ENCODE assay signal across 26 cellular contexts in the genomic region with DNA sequence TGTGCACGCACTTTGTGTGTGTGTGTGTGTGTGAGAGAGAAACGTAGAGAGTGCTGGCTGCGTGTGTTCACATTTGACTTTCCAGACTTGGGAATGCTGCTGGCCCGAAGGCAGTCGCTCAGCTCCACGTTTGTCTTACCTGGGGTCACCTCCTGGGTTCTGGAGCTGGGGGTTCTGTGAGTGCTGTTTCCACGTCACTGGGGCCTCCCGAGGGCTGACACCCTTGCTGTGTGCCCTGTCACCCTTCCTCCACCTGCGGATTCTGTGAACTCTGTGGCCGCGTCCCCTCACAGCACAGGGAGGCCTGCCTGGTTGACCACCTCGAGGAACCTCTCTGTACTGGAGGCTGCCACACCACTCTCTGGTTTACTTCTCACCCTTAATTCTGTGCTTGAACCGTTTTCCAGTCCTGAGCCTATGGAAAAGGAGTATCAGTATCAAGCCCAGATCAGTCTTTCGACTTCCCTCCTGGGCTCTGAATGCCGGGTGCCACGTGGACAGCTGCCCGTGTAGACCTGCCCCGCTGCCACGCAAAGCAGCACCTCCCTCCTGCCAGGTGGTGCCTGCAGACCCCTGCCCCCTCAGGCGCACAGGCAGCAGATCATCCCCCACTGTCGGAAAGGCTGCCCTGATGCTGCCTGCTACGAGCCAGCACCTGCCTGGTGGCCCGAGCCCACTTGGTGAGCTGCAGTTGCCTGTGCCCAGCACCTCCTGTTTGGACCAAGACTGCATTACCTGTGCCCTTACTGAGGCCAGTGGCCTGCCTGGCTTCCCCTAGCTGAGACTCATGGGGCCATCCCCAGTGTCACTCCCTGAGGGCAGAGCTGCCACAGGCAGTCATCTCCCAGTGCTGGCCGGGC.
A peak's percentile ranks its signal among the peaks of the same experiment; 100 is the strongest.
DNase-seq lines count a peak whose midpoint lies in the region; ATAC-seq, FAIRE-seq and TF ChIP-seq lines count a peak whose summit lies in the region.
"Had no signal": no experiment of that assay in that cellular context is flagged by ENCODE, and none has a peak within 500 bp of the region (broad histone marks: within the 10 kb centered on the region; RNA-seq: fewer than 3 reads in every experiment).

No MANE protein-coding gene starts in this region.

- no peak overlapping the region for H4K91ac ChIP-seq in H9 (ENCODE audit: insufficient read length, low read depth, low read length)

- intact Hi-C loops in CD14-positive monocyte (cut with micrococcal nuclease) (no loop called here), HepG2 (cut with micrococcal nuclease; ENCODE audit: unreplicated experiment) (no loop called here), sciatic nerve (cut with DNase I) (no loop called here)

- H3K27ac ChIP-seq in H9 (ENCODE audit: insufficient read length, low read depth, low read length), result no peak overlapping the region
- H3K27ac ChIP-seq in HepG2 (ENCODE audit: extremely low read length, insufficient read depth, low read length), result no peak overlapping the region
- H3K27ac ChIP-seq in small intestine (ENCODE audit: low read depth in 1 of 2, low read length in 1 of 2), result no peak overlapping the region
- H3K27ac ChIP-seq: BLaER1 treated with 17β-estradiol and CSF1 and Interleukin-3, amounts not matched to agents 10 nM and 100 nM had no signal

- H3K9me3 Mint-ChIP-seq in CD14-positive monocyte (no peaks in the 10 kb centered on the region), H9 (peaks cover 0 to 2% of the 10 kb centered on the region in 2 experiments; a peak in 1 of 5 replicates)
- H3K9me3 Mint-ChIP-seq: CD4-positive, alpha-beta memory T cell; HFFc6 had no signal

- H3K23me2 ChIP-seq in H9 (ENCODE audit: insufficient read length, low read depth, low read length, poor library complexity, severe bottlenecking), result no peaks in the 10 kb centered on the region

- peaks cover 68 to 77% of the 10 kb centered on the region in 2 donors for H3K36me3 Mint-ChIP-seq in CD14-positive monocyte
- peaks cover 0 to 6% (median 5%) of the 10 kb centered on the region in 3 experiments; a peak in 5 of 7 replicates for H3K36me3 Mint-ChIP-seq in H9 (ENCODE audit: insufficient read depth in 1 of 3, low read depth in 3 of 3)

- H3K4me1 Mint-ChIP-seq in CD14-positive monocyte (no peaks in the 10 kb centered on the region), H9 (peaks cover 19 to 26% of the 10 kb centered on the region in 2 experiments)

- H3K9me3 ChIP-seq in H9 (ENCODE audit: control insufficient read depth, low read depth, low read length) (no peaks in the 10 kb centered on the region), HepG2 (ENCODE audit: low read length) (no peaks in the 10 kb centered on the region), small intestine (ENCODE audit: control insufficient read depth, low read depth) (no peaks in the 10 kb centered on the region)
- H3K9me3 ChIP-seq: BLaER1 treated with 17β-estradiol and CSF1 and Interleukin-3, amounts not matched to agents 10 nM and 100 nM; HAP-1; MG63 had no signal

- H3K4me3 Mint-ChIP-seq in CD14-positive monocyte (no peak overlapping the region), H9 (no peak overlapping the region)
- H3K4me3 Mint-ChIP-seq: CD4-positive, alpha-beta memory T cell; HFFc6 had no signal

- no TSS peak for BruUV-seq in HepG2 (replicated peaks; lab: Mats Ljungman, UMichigan)

- no peaks in the 10 kb centered on the region for H3K79me1 ChIP-seq in H9 (ENCODE audit: insufficient read depth, low read depth, low read length, poor library complexity, severe bottlenecking)

- no peak overlapping the region for H2BK12ac ChIP-seq in H9 (ENCODE audit: insufficient read length, low read depth, low read length)

- TF ChIP-seq POLR2A in HepG2 (IDR thresholded peaks at IDR 0.05; ENCODE audit: insufficient read depth in 1 of 2, low read depth in 2 of 2, low read length in 2 of 2), result no peak

- POLR2A ChIA-PET in HepG2 (lab: Yijun Ruan, JAX), result no interaction called here

- no peak overlapping the region for H2BK5ac ChIP-seq in H9 (ENCODE audit: insufficient read length, low read length)

- H3K27me3 ChIP-seq in H9 (ENCODE audit: insufficient read depth, low read length) (no peaks in the 10 kb centered on the region), HepG2 (ENCODE audit: control insufficient read depth in 1 of 2, insufficient read depth in 2 of 2, low read length in 2 of 2) (no peaks in the 10 kb centered on the region), small intestine (ENCODE audit: control insufficient read depth in 2 of 2, insufficient read depth in 2 of 2, low read length in 2 of 2) (no peaks in the 10 kb centered on the region)
- H3K27me3 ChIP-seq: MG63 had no signal

- no peak for TF ChIP-seq CTCF in CD14-positive monocyte (IDR thresholded peaks at IDR 0.05)
- TF ChIP-seq CTCF in H9 (conservative IDR thresholded peaks at IDR 0.05), result no peak
- no peak for TF ChIP-seq CTCF in HepG2 (CRISPR knock-in tag; IDR thresholded peaks at IDR 0.05)

- H3K4me3 ChIP-seq in HepG2 (replicated peaks in 1 of 3; ENCODE audit: insufficient read depth in 1 of 3, low read depth in 2 of 3, low read length in 3 of 3) (no peak overlapping the region), small intestine (ENCODE audit: low read depth in 1 of 2, low read length in 2 of 2) (no peak overlapping the region)
- H3K4me3 ChIP-seq: BLaER1 treated with 17β-estradiol and CSF1 and Interleukin-3, amounts not matched to agents 10 nM and 100 nM; HAP-1; MG63 had no signal

- H2AFZ ChIP-seq in H9 (ENCODE audit: low read length) (no peak overlapping the region), HepG2 (ENCODE audit: low read length) (no peak overlapping the region)

- H3K27ac Mint-ChIP-seq in CD14-positive monocyte, result peak overlapping the region in 3 of 7 donors; percentile 3 to 61 (median 32)
- peak overlapping the region in 2 of 3 experiments; percentile 13 to 86; a peak in 1 of 7 replicates for H3K27ac Mint-ChIP-seq in H9
- H3K27ac Mint-ChIP-seq: HFFc6 had no signal

- H3K56ac ChIP-seq in H9 (ENCODE audit: insufficient read length, low read depth, low read length), result no peak overlapping the region

- H3K27me3 Mint-ChIP-seq in CD14-positive monocyte (ENCODE audit: low read depth in 3 of 3), result peaks cover 0 to 2% (median 0%) of the 10 kb centered on the region in 3 donors
- no peaks in the 10 kb centered on the region for H3K27me3 Mint-ChIP-seq in H9 (ENCODE audit: low read depth)
- H3K27me3 Mint-ChIP-seq: CD4-positive, alpha-beta memory T cell had no signal

- no peak overlapping the region for H3T11ph ChIP-seq in H9 (ENCODE audit: low read length)

- FAIRE-seq in HepG2 (lab: Jason Lieb, UNC), result no peak
- FAIRE-seq in small intestine (lab: Jason Lieb, UNC), result no peak
- FAIRE-seq: A204.1, GM12891, HTR-8/SVneo had no signal

- TF ChIP-seq RAD21 in HepG2 (CRISPR knock-in tag; IDR thresholded peaks at IDR 0.05), result no peak

- DNase-seq in CD14-positive monocyte (ENCODE audit: low spot score), result peak; percentile 39
- DNase-seq in H9, result no peak
- no peak for DNase-seq in HepG2 (ENCODE audit: low spot score)
- DNase-seq in sciatic nerve (ENCODE audit: low spot score), result peak; percentile 51
- DNase-seq in small intestine, result no peak
- DNase-seq in DMS 273 treated with DMSO at 0.1 percent for 48 hours (lab: John Stamatoyannopoulos, UW), result no peak
- DNase-seq: AML-193; CD4-positive, alpha-beta memory T cell; DMS79 treated with DMSO at 0.1 percent for 48 hours; GF-D8; KBM-7; MG63; NCI-H1105 treated with DMSO at 0.1 percent for 48 hours; NCI-H146; NCI-H1930; NCI-H2107; NCI-H446; RPMI8226; SHP77 treated with DMSO at 0.1 percent for 48 hours had no signal

- no peak overlapping the region for H3K14ac ChIP-seq in H9 (ENCODE audit: insufficient read depth, low read length)

- no peak overlapping the region for H3K4ac ChIP-seq in H9 (ENCODE audit: low read depth, low read length)

- H3K79me2 ChIP-seq in H9 (ENCODE audit: insufficient read depth, low read length) (no peaks in the 10 kb centered on the region), HepG2 (ENCODE audit: insufficient read depth, low read length) (no peaks in the 10 kb centered on the region)

- H4K20me1 ChIP-seq in H9 (ENCODE audit: control insufficient read depth, insufficient read depth, insufficient read length) (no peaks in the 10 kb centered on the region), HepG2 (ENCODE audit: insufficient read depth, low read length) (no peaks in the 10 kb centered on the region)

- no CpG with 5 or more reads among the region's 24 CpGs for WGBS in H9 (ENCODE audit: extremely low coverage, insufficient read length, low lambda C conversion rate)
- WGBS in HepG2 (ENCODE audit: low lambda C conversion rate), result 97% methylated on average over 24 of the region's 24 CpGs
- WGBS in small intestine, 3 donors, result 92 to 96% (median 94%) methylated on average over 24 of the region's 24 CpGs

- in situ Hi-C loops in HepG2 (cut with HindIII; ENCODE audit: extremely low pct_ligation_motif_present, low pct_unique_long_range_greater_than_20kb), result no loop called here

- H4K8ac ChIP-seq in H9 (replicated peaks; ENCODE audit: insufficient read length, low read depth, low read length), result no peak overlapping the region

- no peak for TF ChIP-seq EP300 in HepG2 (IDR thresholded peaks at IDR 0.05; ENCODE audit: low read depth in 2 of 2, low read length in 2 of 2)
- no peak for TF ChIP-seq EP300 in HepG2 (CRISPR knock-in tag; IDR thresholded peaks at IDR 0.05; ENCODE audit: borderline replicate concordance)

- ATAC-seq in HepG2, result no peak
- no peak for ATAC-seq in sciatic nerve
- ATAC-seq in HG03175 (IDR thresholded peaks at IDR 0.05; ENCODE audit: unreplicated experiment), result no peak

- H3K23ac ChIP-seq in H9 (ENCODE audit: insufficient read length, low read depth, low read length), result no peak overlapping the region

- no peak overlapping the region for H2AK5ac ChIP-seq in H9 (ENCODE audit: insufficient read length, low read length)

- H2BK20ac ChIP-seq in H9 (ENCODE audit: low read depth, low read length, poor library complexity, severe bottlenecking), result no peak overlapping the region

- no peak overlapping the region for H3K18ac ChIP-seq in H9 (ENCODE audit: insufficient read length, low read depth, low read length)

- H4K5ac ChIP-seq in H9 (ENCODE audit: insufficient read length, low read depth, low read length), result no peak overlapping the region

- CTCF ChIA-PET in HepG2 (lab: Yijun Ruan, JAX; ENCODE audit: low intra/inter-chr PET ratio, low total read pairs), result no interaction called here

- H3K36me3 ChIP-seq in HepG2 (replicated peaks in 1 of 2; ENCODE audit: control insufficient read depth in 1 of 2, insufficient read depth in 2 of 2, low read length in 2 of 2) (peaks cover 8 to 19% of the 10 kb centered on the region in 2 experiments; a peak in 4 of 5 replicates), small intestine (ENCODE audit: control insufficient read depth in 2 of 2, insufficient read depth in 2 of 2, low read length in 2 of 2) (peaks cover 0 to 3% of the 10 kb centered on the region in 2 donors)
- H3K36me3 ChIP-seq: HAP-1, MG63 had no signal

- H2BK15ac ChIP-seq in H9 (ENCODE audit: low read depth, low read length), result no peak overlapping the region

- H3K4me2 ChIP-seq in H9 (ENCODE audit: insufficient read depth, insufficient read length, low read length) (no peak overlapping the region), HepG2 (ENCODE audit: low read depth, low read length) (no peak overlapping the region)

- H3K9ac ChIP-seq in H9 (ENCODE audit: extremely low read depth, insufficient read length, low read length) (no peak overlapping the region), HepG2 (ENCODE audit: insufficient read depth, low read depth, low read length) (no peak overlapping the region)
- H3K9ac ChIP-seq: BLaER1 treated with 17β-estradiol and CSF1 and Interleukin-3, amounts not matched to agents 10 nM and 100 nM had no signal

- H3K4me1 ChIP-seq in H9 (ENCODE audit: insufficient read depth, low read length) (no peaks in the 10 kb centered on the region), HepG2 (ENCODE audit: insufficient read depth, low read length) (no peaks in the 10 kb centered on the region), small intestine (ENCODE audit: control insufficient read depth in 2 of 2, insufficient read depth in 1 of 2, low read depth in 1 of 2, low read length in 1 of 2) (no peaks in the 10 kb centered on the region)
- H3K4me1 ChIP-seq: HAP-1 had no signal

- H2BK120ac ChIP-seq in H9 (ENCODE audit: low read depth, low read length, poor library complexity, severe bottlenecking), result no peak overlapping the region

Comparison
In these comparisons a context has a peak if more than half of its experiments do, and no peak if none do; other contexts are left out.
1. DNase-seq: peak in CD14-positive monocyte (single experiment) and sciatic nerve (single experiment); none in H9 (single experiment), HepG2 (single experiment), small intestine (single experiment) and DMS 273 treated with DMSO at 0.1 percent for 48 hours (single experiment).